1 cellular context compared by ENCODE assay signal in the genomic region with DNA sequence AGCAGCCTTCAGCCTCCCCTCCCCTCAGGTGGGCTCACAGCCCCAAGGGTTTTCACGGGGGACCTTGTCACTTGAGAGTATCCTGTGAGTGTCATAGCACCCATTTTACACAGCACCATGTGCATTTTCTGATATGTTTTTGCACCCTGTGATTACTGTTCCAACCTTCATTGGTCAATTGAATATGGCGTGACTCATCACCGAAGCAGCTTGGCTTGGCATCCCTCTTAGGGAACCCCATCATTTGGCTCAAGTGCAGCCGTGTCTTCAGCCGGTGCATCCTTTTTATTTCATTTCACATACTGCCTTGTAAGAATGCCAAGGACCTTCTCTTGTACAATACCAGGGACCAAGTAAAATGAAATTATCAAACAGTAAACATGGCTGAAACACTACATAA.
TF ChIP-seq lines count a peak whose summit lies in the region.

No MANE protein-coding gene starts in this region.

TF ChIP-seq in H1, 55 proteins besides CTCF, POLR2A, EP300 and RAD21:
- TF ChIP-seq POU5F1 (IDR thresholded peaks at IDR 0.05; ENCODE audit: low read depth, low read length): no peak
- TF ChIP-seq ZNF274 (IDR thresholded peaks at IDR 0.05; ENCODE audit: borderline replicate concordance, extremely low read depth, low read length): no peak
- no peak for TF ChIP-seq BRCA1 (IDR thresholded peaks at IDR 0.05; ENCODE audit: low read depth, low read length)
- no peak for TF ChIP-seq HDAC2 (IDR thresholded peaks at IDR 0.05; ENCODE audit: borderline replicate concordance in 1 of 2, low read depth in 2 of 2, low read length in 2 of 2)
- no peak for TF ChIP-seq KDM4A (IDR thresholded peaks at IDR 0.05; ENCODE audit: low read depth, low read length, severe bottlenecking)
- no peak for TF ChIP-seq CHD2 (IDR thresholded peaks at IDR 0.05; ENCODE audit: low read length)
- no peak for TF ChIP-seq RFX5 (IDR thresholded peaks at IDR 0.05; ENCODE audit: borderline replicate concordance, low read depth, low read length)
- TF ChIP-seq ASH2L (IDR thresholded peaks at IDR 0.05; ENCODE audit: low read length): no peak
- TF ChIP-seq EGR1 (IDR thresholded peaks at IDR 0.05; ENCODE audit: borderline replicate concordance, low read depth, low read length): no peak
- no peak for TF ChIP-seq TAF1 (IDR thresholded peaks at IDR 0.05; ENCODE audit: low read depth, low read length)
- no peak for TF ChIP-seq PHF8 (conservative IDR thresholded peaks at IDR 0.05; ENCODE audit: low read depth, low read length)
TF ChIP-seq in H1: peak in this region for 0.
